17 cellular contexts compared by ENCODE assay signal in the genomic region with DNA sequence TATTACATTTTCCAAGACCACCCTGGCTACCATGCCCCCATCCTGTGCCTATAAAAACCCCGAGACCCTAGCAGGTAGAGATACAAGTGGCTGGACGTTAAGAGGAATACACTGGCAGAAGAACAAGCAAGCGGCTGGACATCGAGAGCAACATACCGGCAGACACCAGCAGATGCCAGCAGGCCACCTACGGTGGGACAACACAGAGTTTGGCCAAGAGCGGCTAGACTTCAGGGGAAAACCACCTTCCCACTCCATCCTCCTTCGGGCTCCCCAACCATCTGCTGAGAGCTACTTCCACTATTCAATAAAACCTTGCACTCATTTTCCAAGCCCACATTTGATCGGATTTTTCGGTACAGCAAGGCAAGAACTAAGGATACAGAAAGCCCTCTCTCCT.
DNase-seq lines count a peak whose midpoint lies in the region; ATAC-seq, FAIRE-seq and TF ChIP-seq lines count a peak whose summit lies in the region.
"Had no signal": no experiment of that assay in that cellular context is flagged by ENCODE, and none has a peak within 500 bp of the region (broad histone marks: within the 10 kb centered on the region; RNA-seq: fewer than 3 reads in every experiment).

No MANE protein-coding gene starts in this region.

- TF ChIP-seq CTCF in astrocyte (IDR thresholded peaks at IDR 0.05; ENCODE audit: insufficient read depth, low read depth, low read length) = no peak
- no peak for TF ChIP-seq CTCF in nephron progenitor cell (IDR thresholded peaks at IDR 0.05)
- TF ChIP-seq CTCF in thyroid gland (IDR thresholded peaks at IDR 0.05) = no peak

- no peaks in the 10 kb centered on the region for H3K9me3 Mint-ChIP-seq in T-helper 2 cell treated with Interferon-gamma antibody and Interleukin-4, amounts not matched to agents 5 μg/mL and 100 μg/mL, for 36 hours
- H3K9me3 Mint-ChIP-seq in astrocyte (ENCODE audit: unreplicated experiment) = no peaks in the 10 kb centered on the region
- no peaks in the 10 kb centered on the region for H3K9me3 Mint-ChIP-seq in nephron progenitor cell
- H3K9me3 Mint-ChIP-seq: CD8-positive, alpha-beta memory T cell; GM23338 had no signal

- H3K79me2 ChIP-seq in astrocyte (ENCODE audit: insufficient read depth, low read length) = no peaks in the 10 kb centered on the region

- peak overlapping the region; percentile 11 for H3K27ac Mint-ChIP-seq in T-helper 2 cell treated with Interferon-gamma antibody and Interleukin-4, amounts not matched to agents 5 μg/mL and 100 μg/mL, for 36 hours
- H3K27ac Mint-ChIP-seq in astrocyte (ENCODE audit: unreplicated experiment) (peak overlapping the region; percentile 75), nephron progenitor cell (peak overlapping the region; percentile 53)
- H3K27ac Mint-ChIP-seq: GM23338 had no signal

- 86 to 87% methylated on average over 10 of the region's 10 CpGs for WGBS in thyroid gland, 2 donors

- H3K27ac ChIP-seq in astrocyte (ENCODE audit: low read depth, low read length) (no peak overlapping the region), thyroid gland (peak overlapping the region; percentile 89)
- H3K27ac ChIP-seq: 22Rv1, BLaER1 had no signal

- no peak for DNase-seq in T-helper 2 cell treated with Interferon-gamma antibody and Interleukin-4, amounts not matched to agents 5 μg/mL and 100 μg/mL, for 36 hours (ENCODE audit: low spot score)
- no peak for DNase-seq in T-helper 2 cell
- no peak for DNase-seq in astrocyte (ENCODE audit: low read depth)
- no peak for DNase-seq in nephron progenitor cell
- DNase-seq in thyroid gland = peak; percentile 12 to 16
- no peak for DNase-seq in DMS 273 (lab: John Stamatoyannopoulos, UW; ENCODE audit: unreplicated experiment)
- no peak for DNase-seq in RPMI8226
- DNase-seq: Caco-2; CD8-positive, alpha-beta memory T cell; DMS53 had no signal

- H3K27me3 Mint-ChIP-seq in T-helper 2 cell treated with Interferon-gamma antibody and Interleukin-4, amounts not matched to agents 5 μg/mL and 100 μg/mL, for 36 hours (ENCODE audit: low read depth) = no peaks in the 10 kb centered on the region
- H3K27me3 Mint-ChIP-seq in astrocyte (ENCODE audit: low read depth, unreplicated experiment) (no peaks in the 10 kb centered on the region), nephron progenitor cell (ENCODE audit: low read depth, poor library complexity) (no peaks in the 10 kb centered on the region)
- H3K27me3 Mint-ChIP-seq: CD8-positive, alpha-beta memory T cell had no signal

- H3K9me3 ChIP-seq in astrocyte (ENCODE audit: insufficient read depth, low read depth, low read length) (no peaks in the 10 kb centered on the region), thyroid gland (no peaks in the 10 kb centered on the region)
- H3K9me3 ChIP-seq: BLaER1, Caco-2, HAP-1 had no signal

- intact Hi-C loops in thyroid gland (cut with DNase I) = no loop called here

- H4K20me1 ChIP-seq in astrocyte (ENCODE audit: insufficient read depth, low read length) = peaks cover 7% of the 10 kb centered on the region
- H4K20me1 ChIP-seq: BLaER1 had no signal

- peaks cover 7% of the 10 kb centered on the region for H3K4me1 Mint-ChIP-seq in T-helper 2 cell treated with Interferon-gamma antibody and Interleukin-4, amounts not matched to agents 5 μg/mL and 100 μg/mL, for 36 hours (ENCODE audit: low read depth)
- H3K4me1 Mint-ChIP-seq in astrocyte (ENCODE audit: low read depth, unreplicated experiment) (peaks cover 9% of the 10 kb centered on the region), nephron progenitor cell (no peaks in the 10 kb centered on the region)

- peak overlapping the region; percentile 66 for H3K4me2 ChIP-seq in astrocyte (ENCODE audit: low read length)
- H3K4me2 ChIP-seq: BLaER1, GM23338 had no signal

- H3K4me3 ChIP-seq in astrocyte (ENCODE audit: insufficient read depth, low read depth, low read length) (no peak overlapping the region), thyroid gland (replicated peaks in 1 of 3) (no peak overlapping the region)
- H3K4me3 ChIP-seq: BLaER1, GM23338, HAP-1 had no signal

- peaks cover 10% of the 10 kb centered on the region for H3K4me1 ChIP-seq in astrocyte (ENCODE audit: insufficient read depth, low read length)
- H3K4me1 ChIP-seq in thyroid gland = peaks cover 26 to 40% of the 10 kb centered on the region in 2 donors
- H3K4me1 ChIP-seq: BLaER1, Caco-2 had no signal

- ATAC-seq in GM18502 (IDR thresholded peaks at IDR 0.05; ENCODE audit: poor library complexity, unreplicated experiment) = no peak

- no peak overlapping the region for H3K4me3 Mint-ChIP-seq in T-helper 2 cell treated with Interferon-gamma antibody and Interleukin-4, amounts not matched to agents 5 μg/mL and 100 μg/mL, for 36 hours
- H3K4me3 Mint-ChIP-seq in astrocyte (ENCODE audit: unreplicated experiment) (no peak overlapping the region), nephron progenitor cell (no peak overlapping the region)
- H3K4me3 Mint-ChIP-seq: GM23338 had no signal

- H3K27me3 ChIP-seq in astrocyte (ENCODE audit: insufficient read depth, low read length) (no peaks in the 10 kb centered on the region), thyroid gland (no peaks in the 10 kb centered on the region)
- H3K27me3 ChIP-seq: BLaER1 had no signal

- TF ChIP-seq POLR2A in thyroid gland (IDR thresholded peaks at IDR 0.05) = no peak

- H3K36me3 Mint-ChIP-seq in T-helper 2 cell treated with Interferon-gamma antibody and Interleukin-4, amounts not matched to agents 5 μg/mL and 100 μg/mL, for 36 hours (ENCODE audit: low read depth) = peaks cover 23% of the 10 kb centered on the region
- H3K36me3 Mint-ChIP-seq in astrocyte (ENCODE audit: low read depth, unreplicated experiment) (no peaks in the 10 kb centered on the region), nephron progenitor cell (ENCODE audit: low read depth) (peaks cover 25% of the 10 kb centered on the region)

- H2AFZ ChIP-seq in astrocyte (ENCODE audit: low read depth, low read length) = no peak overlapping the region
- H2AFZ ChIP-seq: GM23338 had no signal

- no peak overlapping the region for H3K9ac ChIP-seq in astrocyte (ENCODE audit: low read length)
- H3K9ac ChIP-seq: BLaER1 had no signal

- FAIRE-seq in astrocyte (lab: Jason Lieb, UNC) = peak; percentile 32
- FAIRE-seq: GM18507, HTR-8/SVneo had no signal

- H3K36me3 ChIP-seq in astrocyte (ENCODE audit: insufficient read depth, low read length) (peaks cover 7% of the 10 kb centered on the region), thyroid gland (no peaks in the 10 kb centered on the region)

Comparison
In these comparisons a context has a peak if more than half of its experiments do, and no peak if none do; other contexts are left out.
1. DNase-seq: peak in thyroid gland (2 of 2); none in T-helper 2 cell treated with Interferon-gamma antibody and Interleukin-4, amounts not matched to agents 5 μg/mL and 100 μg/mL, for 36 hours (single experiment), T-helper 2 cell (0 of 5), astrocyte (single experiment), nephron progenitor cell (single experiment), DMS 273 (single experiment) and RPMI8226 (single experiment).
2. H3K27ac Mint-ChIP-seq: peak in every context shown above with its lines; median percentile 75 in astrocyte; 53 in nephron progenitor cell; 11 in T-helper 2 cell treated with Interferon-gamma antibody and Interleukin-4, amounts not matched to agents 5 μg/mL and 100 μg/mL, for 36 hours.